Comparison of ENCODE assay signal across 33 cellular contexts in genomic region chr20:63139369-63139768, GRCh38.
"Had no signal": no experiment of that assay in that cellular context is flagged by ENCODE, and none has a peak within 500 bp of the region (broad histone marks: within the 10 kb centered on the region; RNA-seq: fewer than 3 reads in every experiment).

No MANE protein-coding gene starts in this region.

- H3K36me3 ChIP-seq: adrenal gland, SJSA1 had no signal

- H3K9me3 ChIP-seq: adrenal gland, SJSA1, SK-N-SH had no signal

- H3K4me2 ChIP-seq: PC-9, SK-N-SH had no signal

- H3K9ac ChIP-seq: SK-N-SH had no signal

- ATAC-seq: activated CD4-positive, alpha-beta T cell treated with anti-CD3 and anti-CD28 coated beads for 36 hours; activated CD4-positive, CD25-positive, alpha-beta regulatory T cell treated with anti-CD3 and anti-CD28 coated beads, Interleukin-2, amount 50 U/mL, for 24 hours; activated CD8-positive, alpha-beta T cell treated with anti-CD3 and anti-CD28 coated beads, Interleukin-2, amount 10 ng/mL, durations not matched to agents 7 days and 5 days; activated naive CD4-positive, alpha-beta T cell treated with anti-CD3 and anti-CD28 coated beads, Interleukin-2, amount 50 U/mL, for 72 hours; T-cell; T-helper 17 cell; WTC11 had no signal

- H3K27ac ChIP-seq: adrenal gland, PC-9, SJSA1 had no signal

- H3K4me3 ChIP-seq: adrenal gland, PC-9, SJSA1 had no signal

- DNase-seq: activated CD4-positive, alpha-beta T cell treated with anti-CD3 and anti-CD28 coated beads for 36 hours; activated CD4-positive, alpha-beta T cell treated with anti-CD3 and anti-CD28 coated beads, Interleukin-2, amount 10 ng/mL, durations not matched to agents 7 days and 5 days; activated CD4-positive, alpha-beta T cell treated with anti-CD3 and anti-CD28 coated beads, Interleukin-2, amount 50 U/mL, for 48 hours; activated CD8-positive, alpha-beta T cell treated with anti-CD3 and anti-CD28 coated beads, Interleukin-2, amount 10 ng/mL, durations not matched to agents 7 days and 5 days; activated gamma-delta T cell; activated naive CD4-positive, alpha-beta T cell treated with Interleukin-2 at 50 U/mL for 16 hours; activated T-cell treated with anti-CD3 and anti-CD28 coated beads, Interleukin-2, amount 50 U/mL, for 24 hours; adrenal gland; caudate nucleus; cerebellar nuclear complex; Kasumi-1; KG1; MM.1S; MV-4-11; NCI-H1092; NCI-H1436 treated with DMSO at 0.1 percent for 48 hours; NCI-H1694 treated with DMSO at 0.1 percent for 48 hours; NCI-H2029; NCI-H2107; NCI-H2171; NCI-H510A; NCI-H526; NCI-H748 treated with DMSO at 0.1 percent for 48 hours; NK-92 treated with Interleukin-12 subunit alpha and Interleukin-12 subunit beta, amount 100 ng/mL, for 24 hours; PC-9; SHP77 treated with DMSO at 0.1 percent for 48 hours; SK-N-SH; T-cell; T-helper 17 cell had no signal

- H3K4me1 ChIP-seq: adrenal gland, SJSA1 had no signal

- H2AFZ ChIP-seq: PC-9 had no signal
